Comparison of ENCODE assay signal across 22 cellular contexts in genomic region chr3:80238606-80239005, GRCh38.
"Had no signal": no experiment of that assay in that cellular context is flagged by ENCODE, and none has a peak within 500 bp of the region (broad histone marks: within the 10 kb centered on the region; RNA-seq: fewer than 3 reads in every experiment).

No MANE protein-coding gene starts in this region.

- FAIRE-seq: frontal cortex, urothelium cell line had no signal

- H3K27ac Mint-ChIP-seq: endodermal cell; naive thymus-derived CD4-positive, alpha-beta T cell; type B pancreatic cell had no signal

- H3K27me3 ChIP-seq: heart left ventricle, neutrophil, sigmoid colon, stomach, thyroid gland had no signal

- H3K36me3 ChIP-seq: heart left ventricle, left ventricle myocardium inferior, lower lobe of right lung, neutrophil, sigmoid colon, stomach, thyroid gland had no signal

- H3K9me3 Mint-ChIP-seq: endodermal cell, type B pancreatic cell had no signal

- H3K4me3 Mint-ChIP-seq: central memory CD8-positive, alpha-beta T cell; endodermal cell; naive thymus-derived CD4-positive, alpha-beta T cell; type B pancreatic cell had no signal

- H3K4me3 ChIP-seq: heart left ventricle, left ventricle myocardium inferior, lower lobe of right lung, sigmoid colon, skin epidermis, stomach, thyroid gland had no signal

- H3K4me1 ChIP-seq: heart left ventricle, left ventricle myocardium inferior, lower lobe of right lung, sigmoid colon, stomach, thyroid gland had no signal

- H3K36me3 Mint-ChIP-seq: naive thymus-derived CD4-positive, alpha-beta T cell; type B pancreatic cell had no signal

- DNase-seq: endodermal cell; heart left ventricle; hypothalamus; islet precursor cell; left ventricle myocardium inferior; lower lobe of right lung; mesendoderm; naive thymus-derived CD4-positive, alpha-beta T cell; posterior cingulate gyrus; sigmoid colon; stimulated activated CD4-positive, alpha-beta T cell treated with anti-CD3 and anti-CD28 coated beads, Interleukin-2, amount 100 ng/mL, for 24 hours; stimulated activated naive CD4-positive, alpha-beta T cell; stomach; substantia nigra; thyroid gland had no signal

- H3K27ac ChIP-seq: heart left ventricle, left ventricle myocardium inferior, lower lobe of right lung, neutrophil, sigmoid colon, skin epidermis, stomach, thyroid gland had no signal

- H3K9me3 ChIP-seq: heart left ventricle, left ventricle myocardium inferior, lower lobe of right lung, neutrophil, sigmoid colon, stomach, thyroid gland had no signal

- H3K4me1 Mint-ChIP-seq: central memory CD8-positive, alpha-beta T cell; naive thymus-derived CD4-positive, alpha-beta T cell had no signal

- H3K27me3 Mint-ChIP-seq: central memory CD8-positive, alpha-beta T cell; naive thymus-derived CD4-positive, alpha-beta T cell had no signal

- ATAC-seq: esophagus mucosa; heart left ventricle; lower lobe of right lung; naive thymus-derived CD4-positive, alpha-beta T cell had no signal
